In genomic region chr16:57185446-57185944, GRCh38 we compare ENCODE assay signal across 8 cellular contexts. TPM values are rescaled to one million over a fixed set of nuclear protein-coding genes. Genes with fewer than 3 reads are reported as not detected.
DNase-seq lines count a peak whose midpoint lies in the region; ATAC-seq and TF ChIP-seq lines count a peak whose summit lies in the region.

No MANE protein-coding gene starts in this region.

- TF ChIP-seq POLR2A in stomach (IDR thresholded peaks at IDR 0.05) = no peak

- H3K27me3 ChIP-seq in liver (ENCODE audit: control insufficient read depth in 4 of 4, insufficient read depth in 4 of 4, low read length in 3 of 4) (no peaks in the 10 kb centered on the region), stomach (no peaks in the 10 kb centered on the region)

- H3K4me1 ChIP-seq in liver (ENCODE audit: control insufficient read depth in 4 of 4, insufficient read depth in 4 of 4, low read length in 3 of 4) = peaks cover 4 to 26% (median 15%) of the 10 kb centered on the region in 4 donors
- peaks cover 16 to 69% (median 42%) of the 10 kb centered on the region in 4 donors for H3K4me1 ChIP-seq in stomach

- TF ChIP-seq EP300 in stomach (IDR thresholded peaks at IDR 0.05) = no peak

- H3K4me3 ChIP-seq in liver (ENCODE audit: low read depth in 1 of 3, low read length in 3 of 3) (peak overlapping the region; percentile 87 to 95 (median 92)), stomach (peak overlapping the region; percentile 73 to 99 (median 79))

- no peak for TF ChIP-seq CTCF in C4-2B (conservative IDR thresholded peaks at IDR 0.05)
- no peak for TF ChIP-seq CTCF in liver (IDR thresholded peaks at IDR 0.05; ENCODE audit: low read depth, low read length, missing input control)
- no peak for TF ChIP-seq CTCF in stomach (IDR thresholded peaks at IDR 0.05)

- H3K27ac ChIP-seq in C4-2B (peak overlapping the region; percentile 94), liver (ENCODE audit: low read depth in 1 of 2, low read length in 2 of 2) (peak overlapping the region; percentile 90), stomach (peak overlapping the region; percentile 89 to 98 (median 93))

- ATAC-seq in GM18511 (IDR thresholded peaks at IDR 0.05; ENCODE audit: unreplicated experiment) (peak; percentile 43), HG02970 (IDR thresholded peaks at IDR 0.05; ENCODE audit: low FRiP score, unreplicated experiment) (peak; percentile 34)

- DNase-seq in RPMI8226 (peak; percentile 68), dermis blood vessel endothelial cell (peak; percentile 84), stomach (peak; percentile 53), DMS114 treated with DMSO at 0.1 percent for 48 hours (lab: John Stamatoyannopoulos, UW; ENCODE audit: unreplicated experiment) (no peak)

- intact Hi-C loops in stomach (cut with DNase I; ENCODE audit: low total_unique reads) = no loop called here

- H3K36me3 ChIP-seq in liver (ENCODE audit: control insufficient read depth in 4 of 4, insufficient read depth in 3 of 4, low read depth in 1 of 4, low read length in 3 of 4) (no peaks in the 10 kb centered on the region), stomach (no peaks in the 10 kb centered on the region)

- WGBS in liver = under 1% methylated on average over 37 of the region's 37 CpGs
- WGBS in stomach, 5 donors = 0 to 1% (median 0%) methylated on average over 30 to 37 of the region's 37 CpGs

- H3K9ac ChIP-seq in liver (ENCODE audit: low read depth in 1 of 2, low read length in 2 of 2) = peak overlapping the region; percentile 73 to 83

- H3K9me3 ChIP-seq in liver (ENCODE audit: control insufficient read depth in 4 of 4, low read length in 3 of 4) = no peaks in the 10 kb centered on the region
- H3K9me3 ChIP-seq in stomach = no peaks in the 10 kb centered on the region

- TF ChIP-seq RAD21 in liver (IDR thresholded peaks at IDR 0.05) = no peak

TF ChIP-seq in liver, 16 proteins besides CTCF, POLR2A, EP300 and RAD21:
- TF ChIP-seq REST (IDR thresholded peaks at IDR 0.05) (no peak), FOXA1 (IDR thresholded peaks at IDR 0.05) (no peak), SP1 (IDR thresholded peaks at IDR 0.05) (no peak), TAF1 (conservative IDR thresholded peaks at IDR 0.05) (no peak), GABPA (IDR thresholded peaks at IDR 0.05 in 1 of 2, conservative IDR thresholded peaks at IDR 0.05 in 1 of 2) (no peak), HNF4G (IDR thresholded peaks at IDR 0.05) (no peak), EGR1 (IDR thresholded peaks at IDR 0.05; ENCODE audit: low read depth in 2 of 2) (no peak), YY1 (IDR thresholded peaks at IDR 0.05) (no peak), ZBTB33 (IDR thresholded peaks at IDR 0.05) (no peak), MAX (IDR thresholded peaks at IDR 0.05) (no peak), HNF4A (conservative IDR thresholded peaks at IDR 0.05) (no peak), ATF3 (IDR thresholded peaks at IDR 0.05) (no peak), NR2F2 (IDR thresholded peaks at IDR 0.05) (no peak), RXRA (IDR thresholded peaks at IDR 0.05) (no peak), FOXA2 (IDR thresholded peaks at IDR 0.05) (no peak), JUND (IDR thresholded peaks at IDR 0.05) (no peak)

RNA-seq across cellular contexts. Expression of gene PSME3IP1, which starts 0.3 kb away (rescaled TPM):
- total RNA-seq in dermis blood vessel endothelial cell (87.3 and 89.0 TPM in 2 replicates), liver (10 to 100 TPM; 26.5 to 34.7 TPM), stomach (100 to 1,000 TPM in 1 of 5 donors, 10 to 100 TPM in 4; 52.7 to 104 (median 91.0) TPM)
- polyA plus RNA-seq in liver (10 to 100 TPM; 25.0 to 25.1 TPM), stomach (10 to 100 TPM; 37.4 to 64.3 (median 51.5) TPM)

RNA-seq across cellular contexts. Expression of gene RSPRY1, which starts 0.6 kb away (rescaled TPM):
- total RNA-seq in dermis blood vessel endothelial cell (50.4 and 58.6 TPM in 2 replicates), liver (10 to 100 TPM; 21.5 to 27.6 TPM), stomach (100 to 1,000 TPM in 1 of 5 donors, 10 to 100 TPM in 3, 1 to 10 TPM in 1; 5.5 to 110 (median 46.2) TPM)
- polyA plus RNA-seq in liver (10 to 100 TPM; 10.9 to 18.9 TPM), stomach (10 to 100 TPM in 1 of 3 donors, 1 to 10 TPM in 2; 8.6 to 13.7 (median 8.8) TPM)

RNA-seq across cellular contexts. Expression of gene ARL2BP, which starts 59.6 kb away (rescaled TPM):
- 85.3 and 106 TPM in 2 replicates for total RNA-seq in dermis blood vessel endothelial cell
- 10 to 100 TPM; 19.9 to 33.6 TPM for total RNA-seq in liver
- polyA plus RNA-seq in liver = 10 to 100 TPM; 13.4 to 18.4 TPM
- 10 to 100 TPM; 15.6 to 61.6 (median 46.7) TPM for total RNA-seq in stomach
- polyA plus RNA-seq in stomach = 10 to 100 TPM; 24.0 to 46.6 (median 39.8) TPM
